Comparison of ENCODE assay signal across 8 cellular contexts in the genomic region with DNA sequence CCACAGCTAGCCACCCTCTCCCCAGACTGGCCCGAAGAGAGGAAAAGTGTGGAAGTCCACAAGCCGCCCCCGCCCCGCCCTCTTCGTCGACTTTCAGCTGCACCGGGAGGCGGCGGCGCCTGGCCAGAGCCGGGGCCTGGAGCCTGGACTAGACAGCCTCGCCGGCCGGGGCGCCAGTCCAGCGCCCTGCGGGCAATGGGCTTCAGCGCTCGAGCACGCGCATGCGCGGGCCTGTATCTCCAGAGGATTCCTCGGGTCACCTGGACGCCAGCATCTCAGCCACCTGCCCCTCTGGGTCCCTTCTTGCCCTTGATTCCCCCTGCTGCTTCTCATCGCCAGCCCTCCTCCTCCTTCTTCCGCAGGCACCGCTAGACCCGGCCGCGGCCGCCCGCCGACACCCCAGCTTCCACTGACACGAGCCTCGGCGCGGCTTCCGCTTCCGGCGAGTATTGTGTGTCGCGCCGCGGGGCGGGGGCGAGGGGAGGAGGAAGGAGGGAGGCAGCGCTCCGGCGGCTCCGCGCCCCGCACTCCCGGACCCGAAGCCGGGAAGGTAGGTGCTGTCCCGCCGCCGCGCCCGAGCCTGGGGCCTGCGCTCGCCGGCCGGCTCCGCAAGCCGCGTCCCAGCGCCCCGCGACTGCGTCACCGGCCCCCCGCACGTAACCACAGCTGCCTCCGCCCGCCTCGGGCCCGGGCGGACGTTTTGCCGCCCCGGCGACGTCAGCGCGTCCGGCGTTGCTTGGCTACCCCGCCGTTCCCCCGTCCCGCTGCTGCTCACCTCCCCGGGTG. TPM values are rescaled to one million over a fixed set of nuclear protein-coding genes. Genes with fewer than 3 reads are reported as not detected.
DNase-seq lines count a peak whose midpoint lies in the region; ATAC-seq lines count a peak whose summit lies in the region.

A gene (plus strand): TSS at position 482 of the 786 bp plus-strand sequence. CDS start 2,391 bp downstream, outside the sequence.

- peak within 1 kb of the TSS; percentile 92 for H3K4me3 Mint-ChIP-seq in natural killer cell treated with Interleukin-12 subunit alpha and Interleukin-12 subunit beta and Interleukin-15 and Interleukin-18, amount 100 ng/mL, for 72 hours

- peaks cover 18% of the 10 kb centered on the region for H3K36me3 Mint-ChIP-seq in natural killer cell treated with Interleukin-12 subunit alpha and Interleukin-12 subunit beta and Interleukin-15 and Interleukin-18, amount 100 ng/mL, for 72 hours

- peaks cover 39 to 40% of the 10 kb centered on the region in 2 donors for H3K4me1 Mint-ChIP-seq in natural killer cell treated with Interleukin-12 subunit alpha and Interleukin-12 subunit beta and Interleukin-15 and Interleukin-18, amount 100 ng/mL, for 72 hours (ENCODE audit: low read depth in 2 of 2)

- peak within 1 kb of the TSS; percentile 92 to 97 for H3K27ac Mint-ChIP-seq in natural killer cell treated with Interleukin-12 subunit alpha and Interleukin-12 subunit beta and Interleukin-15 and Interleukin-18, amount 100 ng/mL, for 72 hours

- DNase-seq in EL (peak; percentile 87), H4 (ENCODE audit: low spot score) (peak; percentile 59), LoVo (ENCODE audit: low spot score) (peak; percentile 79), SHP77 (lab: John Stamatoyannopoulos, UW) (peak; percentile 70 to 86), fibroblast of peridontal ligament (ENCODE audit: extremely low read depth) (peak; percentile 74)
- peak; percentile 84 for DNase-seq in activated T-helper 9 cell treated with anti-CD3 and anti-CD28 coated beads, Interleukin-2, amount 50 U/mL, for 16 hours (ENCODE audit: low read depth)
- DNase-seq in natural killer cell treated with Interleukin-12 subunit alpha and Interleukin-12 subunit beta and Interleukin-15 and Interleukin-18, amount 100 ng/mL, for 72 hours (ENCODE audit: low spot score) = peak; percentile 91
- DNase-seq in stimulated activated naive CD4-positive, alpha-beta T cell treated with Interleukin-2 at 50 U/mL for 16 hours (lab: John Stamatoyannopoulos, UW) = peak; percentile 86

- ATAC-seq in natural killer cell treated with Interleukin-12 subunit alpha and Interleukin-12 subunit beta and Interleukin-15 and Interleukin-18, amount 100 ng/mL, for 72 hours = peak; percentile 81 to 85

- H3K9me3 Mint-ChIP-seq in natural killer cell treated with Interleukin-12 subunit alpha and Interleukin-12 subunit beta and Interleukin-15 and Interleukin-18, amount 100 ng/mL, for 72 hours = no peaks in the 10 kb centered on the region

- H3K27me3 Mint-ChIP-seq in natural killer cell treated with Interleukin-12 subunit alpha and Interleukin-12 subunit beta and Interleukin-15 and Interleukin-18, amount 100 ng/mL, for 72 hours = no peaks in the 10 kb centered on the region

RNA-seq across cellular contexts. Expression of the gene that starts here (rescaled TPM):
- 7.2 and 11.2 TPM in 2 replicates for total RNA-seq in H4 (2014; rRNA removed; shearing (Covaris generic))
- total RNA-seq in natural killer cell treated with Interleukin-12 subunit alpha and Interleukin-12 subunit beta and Interleukin-15 and Interleukin-18, amount 100 ng/mL, for 72 hours = 10 to 100 TPM; 16.6 to 21.4 TPM

Comparison
In these comparisons a context has a peak if more than half of its experiments do, and no peak if none do; other contexts are left out.
1. Peak in every context shown above with its lines: DNase-seq and ATAC-seq.